ENCODE assay signal across 19 cellular contexts in the genomic region with DNA sequence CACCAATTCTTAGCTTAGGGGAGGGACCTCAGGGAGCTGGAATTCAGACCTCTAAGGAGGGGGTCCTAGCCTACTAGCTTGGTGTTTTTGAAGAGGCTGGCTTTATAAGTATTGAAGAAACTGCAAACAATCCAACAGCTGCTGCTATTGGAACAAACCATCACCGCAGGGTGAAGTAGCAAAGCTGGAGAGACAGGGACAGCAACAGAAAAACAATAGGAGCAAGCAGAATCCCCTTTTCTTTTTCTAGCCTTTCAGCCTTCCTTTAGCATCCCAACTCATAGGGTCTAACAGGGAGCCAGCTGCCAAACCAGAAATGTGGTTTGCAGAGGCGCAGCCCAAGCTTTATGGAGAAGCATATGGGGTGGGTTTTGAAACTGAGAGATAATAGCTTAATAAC.
DNase-seq lines count a peak whose midpoint lies in the region; TF ChIP-seq lines count a peak whose summit lies in the region.
"Had no signal": no experiment of that assay in that cellular context is flagged by ENCODE, and none has a peak within 500 bp of the region (broad histone marks: within the 10 kb centered on the region; RNA-seq: fewer than 3 reads in every experiment).

No MANE protein-coding gene starts in this region.

- H3K9me3 ChIP-seq in mesenchymal stem cell (ENCODE audit: control insufficient read depth, low read length) = no peaks in the 10 kb centered on the region
- H3K9me3 ChIP-seq: heart right ventricle, SK-N-SH, tibial artery had no signal

- H3K9me3 Mint-ChIP-seq in mesothelial cell of epicardium = no peaks in the 10 kb centered on the region
- H3K9me3 Mint-ChIP-seq: activated naive CD8-positive, alpha-beta T cell treated with anti-CD3 and anti-CD28 coated beads for 36 hours; CD8-positive, alpha-beta memory T cell had no signal

- DNase-seq in NCI-H1417 treated with DMSO at 0.1 percent for 48 hours (lab: John Stamatoyannopoulos, UW) (peak; percentile 19), NCI-H510A (lab: John Stamatoyannopoulos, UW) (peak; percentile 53), ecto neural progenitor cell (ENCODE audit: low spot score) (peak; percentile 50), retina (peak; percentile 15), mesothelial cell of epicardium (ENCODE audit: low spot score in 2 of 2, unreplicated experiment in 2 of 2) (no peak), GM10266 (ENCODE audit: extremely low spot score) (no peak), mesenchymal stem cell (no peak)
- DNase-seq: activated CD4-positive, alpha-beta T cell treated with anti-CD3 and anti-CD28 coated beads for 1 hour; activated naive CD8-positive, alpha-beta T cell treated with anti-CD3 and anti-CD28 coated beads for 36 hours; CD8-positive, alpha-beta memory T cell; DMS79 treated with DMSO at 0.1 percent for 48 hours; heart right ventricle; Kasumi-1; natural killer cell; NCI-H187; SK-N-SH; stimulated activated naive CD8-positive, alpha-beta T cell treated with anti-CD3 and anti-CD28 coated beads, Interleukin-15, Interleukin-2, amounts not matched to agents 100 U/mL and 50 U/mL, for 24 hours; tibial artery had no signal

- no peak overlapping the region for H3K4ac ChIP-seq in mesenchymal stem cell (ENCODE audit: low read depth in 1 of 2, low read length in 2 of 2)

- no peak overlapping the region for H2AFZ ChIP-seq in mesenchymal stem cell (ENCODE audit: low read depth, low read length)

- no peak overlapping the region for H3K27ac Mint-ChIP-seq in mesothelial cell of epicardium
- H3K27ac Mint-ChIP-seq: activated naive CD8-positive, alpha-beta T cell treated with anti-CD3 and anti-CD28 coated beads for 36 hours; CD8-positive, alpha-beta memory T cell; natural killer cell had no signal

- no peak overlapping the region for H3K27ac ChIP-seq in mesenchymal stem cell (ENCODE audit: low read length, poor library complexity, severe bottlenecking)
- H3K27ac ChIP-seq: heart right ventricle, tibial artery had no signal

- 38% methylated on average over 1 of the region's 2 CpGs for WGBS in mesenchymal stem cell

- H3K14ac ChIP-seq in mesenchymal stem cell (ENCODE audit: low read length in 2 of 2) = no peak overlapping the region

- no peaks in the 10 kb centered on the region for H3K36me3 Mint-ChIP-seq in mesothelial cell of epicardium
- H3K36me3 Mint-ChIP-seq: activated naive CD8-positive, alpha-beta T cell treated with anti-CD3 and anti-CD28 coated beads for 36 hours; CD8-positive, alpha-beta memory T cell; natural killer cell had no signal

- H3K9ac ChIP-seq in mesenchymal stem cell (ENCODE audit: low read length) = no peak overlapping the region
- H3K9ac ChIP-seq: SK-N-SH had no signal

- no peak overlapping the region for H2BK5ac ChIP-seq in mesenchymal stem cell (ENCODE audit: low read depth, low read length, poor library complexity, severe bottlenecking)

- peaks cover 13% of the 10 kb centered on the region for H3K4me1 Mint-ChIP-seq in mesothelial cell of epicardium
- H3K4me1 Mint-ChIP-seq: activated naive CD8-positive, alpha-beta T cell treated with anti-CD3 and anti-CD28 coated beads for 36 hours; CD8-positive, alpha-beta memory T cell; natural killer cell had no signal

- no peak overlapping the region for H4K8ac ChIP-seq in mesenchymal stem cell (ENCODE audit: low read length)

- H3K4me3 Mint-ChIP-seq in mesothelial cell of epicardium = no peak overlapping the region
- H3K4me3 Mint-ChIP-seq: activated naive CD8-positive, alpha-beta T cell treated with anti-CD3 and anti-CD28 coated beads for 36 hours; CD8-positive, alpha-beta memory T cell; natural killer cell had no signal

- H2BK15ac ChIP-seq in mesenchymal stem cell (ENCODE audit: low read depth, poor library complexity, severe bottlenecking) = no peak overlapping the region

- no peaks in the 10 kb centered on the region for H3K4me1 ChIP-seq in mesenchymal stem cell (ENCODE audit: control insufficient read depth, insufficient read depth, low read depth, low read length)
- H3K4me1 ChIP-seq: heart right ventricle, tibial artery had no signal

- H3K36me3 ChIP-seq in mesenchymal stem cell (ENCODE audit: control insufficient read depth in 1 of 2, insufficient read depth in 2 of 2, low read depth in 1 of 2, low read length in 2 of 2) = no peaks in the 10 kb centered on the region
- H3K36me3 ChIP-seq: heart right ventricle, tibial artery had no signal

- H3K27me3 Mint-ChIP-seq in mesothelial cell of epicardium (ENCODE audit: low read depth) = no peaks in the 10 kb centered on the region
- H3K27me3 Mint-ChIP-seq: activated naive CD8-positive, alpha-beta T cell treated with anti-CD3 and anti-CD28 coated beads for 36 hours; CD8-positive, alpha-beta memory T cell had no signal

- no peak overlapping the region for H2BK120ac ChIP-seq in mesenchymal stem cell (ENCODE audit: low read depth, low read length)

- H3K27me3 ChIP-seq in mesenchymal stem cell (ENCODE audit: control insufficient read depth in 1 of 2, insufficient read depth in 1 of 2, low read length in 2 of 2) = no peaks in the 10 kb centered on the region
- H3K27me3 ChIP-seq: heart right ventricle, tibial artery had no signal

- H2BK12ac ChIP-seq in mesenchymal stem cell (ENCODE audit: low read length in 2 of 2) = no peak overlapping the region

- no peak overlapping the region for H3K23ac ChIP-seq in mesenchymal stem cell (ENCODE audit: low read length in 2 of 2)

- H4K91ac ChIP-seq in mesenchymal stem cell (ENCODE audit: low read length) = no peak overlapping the region

- no peak for TF ChIP-seq CTCF in mesothelial cell of epicardium (IDR thresholded peaks at IDR 0.05; ENCODE audit: unreplicated experiment)
- no peak for TF ChIP-seq CTCF in GM10266 (IDR thresholded peaks at IDR 0.05; ENCODE audit: control insufficient read depth, insufficient read depth, low read depth, missing control alignments)

- no peak overlapping the region for H2AK5ac ChIP-seq in mesenchymal stem cell (ENCODE audit: low read length, severe bottlenecking)

- H3K4me2 ChIP-seq in mesenchymal stem cell (ENCODE audit: low read length, poor library complexity, severe bottlenecking) = no peak overlapping the region
- H3K4me2 ChIP-seq: SK-N-SH had no signal

- H3K18ac ChIP-seq in mesenchymal stem cell (ENCODE audit: low read depth in 1 of 2, low read length in 2 of 2) = no peak overlapping the region

- H3K79me1 ChIP-seq in mesenchymal stem cell (replicated peaks; ENCODE audit: low read length, poor library complexity, severe bottlenecking) = no peaks in the 10 kb centered on the region

- H3K4me3 ChIP-seq in mesenchymal stem cell (ENCODE audit: insufficient read depth in 1 of 2, low read depth in 1 of 2, low read length in 2 of 2) = no peak overlapping the region
- H3K4me3 ChIP-seq: heart right ventricle, lung, tibial artery had no signal

Comparison
In these comparisons a context has a peak if more than half of its experiments do, and no peak if none do; other contexts are left out.
1. DNase-seq: peak in NCI-H1417 treated with DMSO at 0.1 percent for 48 hours (single experiment), NCI-H510A (single experiment), ecto neural progenitor cell (single experiment) and retina (single experiment); none in mesothelial cell of epicardium (0 of 2), GM10266 (single experiment) and mesenchymal stem cell (single experiment).